In genomic region chr4:115851918-115852766, GRCh38 we compare ENCODE assay signal across 8 cellular contexts.
A peak's percentile ranks its signal among the peaks of the same experiment; 100 is the strongest.
DNase-seq lines count a peak whose midpoint lies in the region; ATAC-seq and TF ChIP-seq lines count a peak whose summit lies in the region.

No MANE protein-coding gene starts in this region.

- ATAC-seq in GM21447 (IDR thresholded peaks at IDR 0.05; ENCODE audit: unreplicated experiment) (peak; percentile 84), HG03521 (IDR thresholded peaks at IDR 0.05; ENCODE audit: unreplicated experiment) (peak; percentile 74), omental fat pad (ENCODE audit: low FRiP score) (no peak)

- DNase-seq in NCI-H1417 (lab: John Stamatoyannopoulos, UW), result peak; percentile 9 to 57 (median 44)
- DNase-seq in NCI-H1417 treated with DMSO at 0.1 percent for 48 hours (lab: John Stamatoyannopoulos, UW), result no peak
- peak; percentile 59 for DNase-seq in NT2/D1 (ENCODE audit: low read depth, low spot score)
- DNase-seq in colonic mucosa, result peak; percentile 53
- no peak for DNase-seq in osteocyte (ENCODE audit: extremely low spot score, unreplicated experiment)
- no peak for DNase-seq in omental fat pad (ENCODE audit: low spot score)

- H3K27ac ChIP-seq in colonic mucosa, result no peak overlapping the region

- H3K27me3 ChIP-seq in NT2/D1 (ENCODE audit: insufficient read depth, insufficient read length) (no peaks in the 10 kb centered on the region), colonic mucosa (no peaks in the 10 kb centered on the region)

- H3K9me3 ChIP-seq in NT2/D1 (ENCODE audit: insufficient read depth, low read length) (no peaks in the 10 kb centered on the region), colonic mucosa (no peaks in the 10 kb centered on the region)

- H3K9me3 Mint-ChIP-seq in osteocyte (ENCODE audit: unreplicated experiment), result no peaks in the 10 kb centered on the region

- H3K36me3 ChIP-seq in NT2/D1 (ENCODE audit: insufficient read depth, insufficient read length, low read length), result no peaks in the 10 kb centered on the region
- H3K36me3 ChIP-seq in colonic mucosa, result no peaks in the 10 kb centered on the region

- H3K27ac Mint-ChIP-seq in osteocyte (ENCODE audit: unreplicated experiment), result no peak overlapping the region

- TF ChIP-seq CTCF in colonic mucosa (IDR thresholded peaks at IDR 0.05), result no peak
- TF ChIP-seq CTCF in osteocyte (IDR thresholded peaks at IDR 0.05), result peak; percentile 67
- TF ChIP-seq CTCF in omental fat pad (IDR thresholded peaks at IDR 0.05), result no peak

- no peak overlapping the region for H3K9ac ChIP-seq in NT2/D1 (ENCODE audit: insufficient read length, low read depth)
- no peak overlapping the region for H3K9ac ChIP-seq in colonic mucosa (ENCODE audit: low read depth in 2 of 2, low read length in 2 of 2)

- H3K4me1 ChIP-seq in NT2/D1 (ENCODE audit: insufficient read depth, insufficient read length), result no peaks in the 10 kb centered on the region
- H3K4me1 ChIP-seq in colonic mucosa, result no peaks in the 10 kb centered on the region

- intact Hi-C loops in colonic mucosa (cut with DNase I), result loop anchor here (5.0 kb wide), 1 partner anchor 1075 kb away; no protein-coding TSS in a partner anchor

- H3K4me1 Mint-ChIP-seq in osteocyte (ENCODE audit: unreplicated experiment), result peaks cover 1% of the 10 kb centered on the region

- peaks cover 5% of the 10 kb centered on the region for H3K27me3 Mint-ChIP-seq in osteocyte (ENCODE audit: unreplicated experiment)

- no peak overlapping the region for H3K4me3 ChIP-seq in NT2/D1 (ENCODE audit: insufficient read length, low read depth)
- H3K4me3 ChIP-seq in colonic mucosa, result no peak overlapping the region

- H3K4me3 Mint-ChIP-seq in osteocyte (ENCODE audit: unreplicated experiment), result no peak overlapping the region

- H3K36me3 Mint-ChIP-seq in osteocyte (ENCODE audit: unreplicated experiment), result no peaks in the 10 kb centered on the region

Comparison
In these comparisons a context has a peak if more than half of its experiments do, and no peak if none do; other contexts are left out.
1. DNase-seq: peak in NCI-H1417 (3 of 3), NT2/D1 (single experiment) and colonic mucosa (single experiment); none in NCI-H1417 treated with DMSO at 0.1 percent for 48 hours (single experiment), osteocyte (single experiment) and omental fat pad (single experiment).